Comparison of ENCODE assay signal across 8 cellular contexts in the genomic region with DNA sequence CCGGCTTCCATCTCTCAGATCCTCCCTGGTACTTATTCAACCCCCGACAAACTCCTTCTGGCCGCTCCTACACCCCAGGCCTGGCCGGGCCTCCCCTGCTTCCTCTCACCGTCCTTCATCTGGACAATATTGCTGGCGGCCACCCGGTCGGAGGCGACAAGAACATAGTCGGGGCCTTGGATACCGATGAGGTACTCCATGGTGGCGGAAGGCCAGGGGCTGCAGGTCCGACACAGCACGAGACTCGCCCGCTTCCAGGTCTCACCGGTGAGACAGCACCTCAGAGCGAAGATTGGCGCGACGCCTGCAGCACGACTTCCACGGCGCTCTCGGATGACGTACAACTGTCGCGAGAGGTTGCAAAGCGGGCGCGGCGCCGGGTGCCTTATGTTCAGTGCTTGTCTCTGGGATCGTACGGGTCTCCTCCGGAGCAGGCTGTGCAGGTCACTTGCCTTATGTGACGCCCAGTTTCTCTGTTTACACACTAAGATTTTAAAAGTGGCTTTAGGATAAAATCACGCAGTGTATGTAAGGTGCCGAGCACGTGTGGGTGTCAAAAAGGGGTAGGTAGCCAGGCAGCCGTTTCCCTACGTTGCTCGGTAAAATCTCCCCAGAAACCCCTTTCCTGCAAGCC. TPM values are rescaled to one million over a fixed set of nuclear protein-coding genes. Genes with fewer than 3 reads are reported as not detected.
DNase-seq lines count a peak whose midpoint lies in the region; ATAC-seq and TF ChIP-seq lines count a peak whose summit lies in the region.

A gene (minus strand): TSS at position 294 of the 634 bp plus-strand sequence. CDS start 94 bp downstream, at position 200.

- DNase-seq in GM04504 (ENCODE audit: low read depth) = peak; percentile 86
- peak; percentile 98 for DNase-seq in NCI-H1092 treated with DMSO at 0.1 percent for 48 hours (lab: John Stamatoyannopoulos, UW)
- DNase-seq in germinal center (ENCODE audit: low spot score) = peak; percentile 90

- H3K4me3 ChIP-seq in neutrophil (ENCODE audit: low read depth in 1 of 2, low read length in 1 of 2) = peak within 1 kb of the TSS; percentile 77 to 98

- H3K4me1 Mint-ChIP-seq in activated naive CD4-positive, alpha-beta T cell treated with anti-CD3 and anti-CD28 coated beads, Interleukin-2, amount 50 U/mL, for 24 hours = peaks cover 34% of the 10 kb centered on the region

- no peaks in the 10 kb centered on the region for H3K9me3 Mint-ChIP-seq in activated naive CD4-positive, alpha-beta T cell treated with anti-CD3 and anti-CD28 coated beads, Interleukin-2, amount 50 U/mL, for 24 hours

- peaks cover 3% of the 10 kb centered on the region for H3K36me3 Mint-ChIP-seq in activated naive CD4-positive, alpha-beta T cell treated with anti-CD3 and anti-CD28 coated beads, Interleukin-2, amount 50 U/mL, for 24 hours

- no peaks in the 10 kb centered on the region for H3K9me3 ChIP-seq in neutrophil

- TF ChIP-seq CTCF in neutrophil (IDR thresholded peaks at IDR 0.05) (peak; percentile 16), subcutaneous adipose tissue (IDR thresholded peaks at IDR 0.05; ENCODE audit: low read depth) (no peak)

- H3K4me1 ChIP-seq in neutrophil (ENCODE audit: control insufficient read depth in 1 of 2, insufficient read depth in 1 of 2, low read depth in 1 of 2, low read length in 1 of 2) = peaks cover 40 to 41% of the 10 kb centered on the region in 2 experiments

- H3K27ac ChIP-seq in neutrophil = peak within 1 kb of the TSS; percentile 81

- peaks cover 10% of the 10 kb centered on the region for H3K27me3 Mint-ChIP-seq in activated naive CD4-positive, alpha-beta T cell treated with anti-CD3 and anti-CD28 coated beads, Interleukin-2, amount 50 U/mL, for 24 hours

- H3K4me3 Mint-ChIP-seq in activated naive CD4-positive, alpha-beta T cell treated with anti-CD3 and anti-CD28 coated beads, Interleukin-2, amount 50 U/mL, for 24 hours = peak within 1 kb of the TSS; percentile 100

- H3K27ac Mint-ChIP-seq in activated naive CD4-positive, alpha-beta T cell treated with anti-CD3 and anti-CD28 coated beads, Interleukin-2, amount 50 U/mL, for 24 hours = peak within 1 kb of the TSS; percentile 100

- H3K27me3 ChIP-seq in neutrophil = peaks cover 35% of the 10 kb centered on the region

- peak; percentile 79 for ATAC-seq in HG02571 (IDR thresholded peaks at IDR 0.05; ENCODE audit: unreplicated experiment)
- ATAC-seq in SK-N-SH treated with all-trans-retinoic acid at 6 μM for 48 hours = peak; percentile 91

- H3K36me3 ChIP-seq in neutrophil = no peaks in the 10 kb centered on the region

TF ChIP-seq in SK-N-SH treated with all-trans-retinoic acid at 6 μM for 48 hours, 23 proteins besides CTCF, POLR2A, EP300 and RAD21:
- no peak for TF ChIP-seq OSR1 (CRISPR knock-in tag; IDR thresholded peaks at IDR 0.05)
- TF ChIP-seq BACH2 (CRISPR knock-in tag; IDR thresholded peaks at IDR 0.05; ENCODE audit: borderline replicate concordance) = no peak
- TF ChIP-seq, protein P1, sequence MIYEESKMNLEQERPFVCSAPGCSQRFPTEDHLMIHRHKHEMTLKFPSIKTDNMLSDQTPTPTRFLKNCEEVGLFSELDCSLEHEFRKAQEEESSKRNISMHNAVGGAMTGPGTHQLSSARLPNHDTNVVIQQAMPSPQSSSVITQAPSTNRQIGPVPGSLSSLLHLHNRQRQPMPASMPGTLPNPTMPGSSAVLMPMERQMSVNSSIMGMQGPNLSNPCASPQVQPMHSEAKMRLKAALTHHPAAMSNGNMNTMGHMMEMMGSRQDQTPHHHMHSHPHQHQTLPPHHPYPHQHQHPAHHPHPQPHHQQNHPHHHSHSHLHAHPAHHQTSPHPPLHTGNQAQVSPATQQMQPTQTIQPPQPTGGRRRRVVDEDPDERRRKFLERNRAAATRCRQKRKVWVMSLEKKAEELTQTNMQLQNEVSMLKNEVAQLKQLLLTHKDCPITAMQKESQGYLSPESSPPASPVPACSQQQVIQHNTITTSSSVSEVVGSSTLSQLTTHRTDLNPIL (CRISPR knock-in tag; IDR thresholded peaks at IDR 0.05; ENCODE audit: low read depth) = no peak
- TF ChIP-seq, protein P2, sequence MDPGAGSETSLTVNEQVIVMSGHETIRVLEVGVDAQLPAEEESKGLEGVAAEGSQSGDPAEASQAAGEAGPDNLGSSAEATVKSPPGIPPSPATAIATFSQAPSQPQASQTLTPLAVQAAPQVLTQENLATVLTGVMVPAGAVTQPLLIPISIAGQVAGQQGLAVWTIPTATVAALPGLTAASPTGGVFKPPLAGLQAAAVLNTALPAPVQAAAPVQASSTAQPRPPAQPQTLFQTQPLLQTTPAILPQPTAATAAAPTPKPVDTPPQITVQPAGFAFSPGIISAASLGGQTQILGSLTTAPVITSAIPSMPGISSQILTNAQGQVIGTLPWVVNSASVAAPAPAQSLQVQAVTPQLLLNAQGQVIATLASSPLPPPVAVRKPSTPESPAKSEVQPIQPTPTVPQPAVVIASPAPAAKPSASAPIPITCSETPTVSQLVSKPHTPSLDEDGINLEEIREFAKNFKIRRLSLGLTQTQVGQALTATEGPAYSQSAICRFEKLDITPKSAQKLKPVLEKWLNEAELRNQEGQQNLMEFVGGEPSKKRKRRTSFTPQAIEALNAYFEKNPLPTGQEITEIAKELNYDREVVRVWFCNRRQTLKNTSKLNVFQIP (CRISPR knock-in tag; IDR thresholded peaks at IDR 0.05; ENCODE audit: borderline replicate concordance, low read depth) = no peak
- no peak for TF ChIP-seq SNAI2 (CRISPR knock-in tag; IDR thresholded peaks at IDR 0.05)
- TF ChIP-seq, protein P3, sequence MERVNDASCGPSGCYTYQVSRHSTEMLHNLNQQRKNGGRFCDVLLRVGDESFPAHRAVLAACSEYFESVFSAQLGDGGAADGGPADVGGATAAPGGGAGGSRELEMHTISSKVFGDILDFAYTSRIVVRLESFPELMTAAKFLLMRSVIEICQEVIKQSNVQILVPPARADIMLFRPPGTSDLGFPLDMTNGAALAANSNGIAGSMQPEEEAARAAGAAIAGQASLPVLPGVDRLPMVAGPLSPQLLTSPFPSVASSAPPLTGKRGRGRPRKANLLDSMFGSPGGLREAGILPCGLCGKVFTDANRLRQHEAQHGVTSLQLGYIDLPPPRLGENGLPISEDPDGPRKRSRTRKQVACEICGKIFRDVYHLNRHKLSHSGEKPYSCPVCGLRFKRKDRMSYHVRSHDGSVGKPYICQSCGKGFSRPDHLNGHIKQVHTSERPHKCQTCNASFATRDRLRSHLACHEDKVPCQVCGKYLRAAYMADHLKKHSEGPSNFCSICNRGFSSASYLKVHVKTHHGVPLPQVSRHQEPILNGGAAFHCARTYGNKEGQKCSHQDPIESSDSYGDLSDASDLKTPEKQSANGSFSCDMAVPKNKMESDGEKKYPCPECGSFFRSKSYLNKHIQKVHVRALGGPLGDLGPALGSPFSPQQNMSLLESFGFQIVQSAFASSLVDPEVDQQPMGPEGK (CRISPR knock-in tag; IDR thresholded peaks at IDR 0.05; ENCODE audit: borderline replicate concordance) = no peak
- TF ChIP-seq ZFP30 (CRISPR knock-in tag; IDR thresholded peaks at IDR 0.05) = no peak
- TF ChIP-seq TOX (CRISPR knock-in tag; IDR thresholded peaks at IDR 0.05; ENCODE audit: borderline replicate concordance) = no peak
- no peak for TF ChIP-seq ZNF8 (CRISPR knock-in tag; IDR thresholded peaks at IDR 0.05)
- TF ChIP-seq, protein P4, sequence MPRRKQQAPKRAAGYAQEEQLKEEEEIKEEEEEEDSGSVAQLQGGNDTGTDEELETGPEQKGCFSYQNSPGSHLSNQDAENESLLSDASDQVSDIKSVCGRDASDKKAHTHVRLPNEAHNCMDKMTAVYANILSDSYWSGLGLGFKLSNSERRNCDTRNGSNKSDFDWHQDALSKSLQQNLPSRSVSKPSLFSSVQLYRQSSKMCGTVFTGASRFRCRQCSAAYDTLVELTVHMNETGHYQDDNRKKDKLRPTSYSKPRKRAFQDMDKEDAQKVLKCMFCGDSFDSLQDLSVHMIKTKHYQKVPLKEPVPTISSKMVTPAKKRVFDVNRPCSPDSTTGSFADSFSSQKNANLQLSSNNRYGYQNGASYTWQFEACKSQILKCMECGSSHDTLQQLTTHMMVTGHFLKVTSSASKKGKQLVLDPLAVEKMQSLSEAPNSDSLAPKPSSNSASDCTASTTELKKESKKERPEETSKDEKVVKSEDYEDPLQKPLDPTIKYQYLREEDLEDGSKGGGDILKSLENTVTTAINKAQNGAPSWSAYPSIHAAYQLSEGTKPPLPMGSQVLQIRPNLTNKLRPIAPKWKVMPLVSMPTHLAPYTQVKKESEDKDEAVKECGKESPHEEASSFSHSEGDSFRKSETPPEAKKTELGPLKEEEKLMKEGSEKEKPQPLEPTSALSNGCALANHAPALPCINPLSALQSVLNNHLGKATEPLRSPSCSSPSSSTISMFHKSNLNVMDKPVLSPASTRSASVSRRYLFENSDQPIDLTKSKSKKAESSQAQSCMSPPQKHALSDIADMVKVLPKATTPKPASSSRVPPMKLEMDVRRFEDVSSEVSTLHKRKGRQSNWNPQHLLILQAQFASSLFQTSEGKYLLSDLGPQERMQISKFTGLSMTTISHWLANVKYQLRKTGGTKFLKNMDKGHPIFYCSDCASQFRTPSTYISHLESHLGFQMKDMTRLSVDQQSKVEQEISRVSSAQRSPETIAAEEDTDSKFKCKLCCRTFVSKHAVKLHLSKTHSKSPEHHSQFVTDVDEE (CRISPR knock-in tag; IDR thresholded peaks at IDR 0.05) = no peak

RNA-seq across cellular contexts. Expression of the gene that starts here (rescaled TPM):
- 10 to 100 TPM; 26.9 to 42.7 (median 30.0) TPM for total RNA-seq in subcutaneous adipose tissue

Comparison
In these comparisons a context has a peak if more than half of its experiments do, and no peak if none do; other contexts are left out.
1. Peak in every context shown above with its lines: DNase-seq, ATAC-seq, H3K4me3 ChIP-seq and H3K27ac ChIP-seq.